ENCODE assay signal across 13 cellular contexts in genomic region chr4:149291463-149291862, GRCh38.
A peak's percentile ranks its signal among the peaks of the same experiment; 100 is the strongest.
DNase-seq lines count a peak whose midpoint lies in the region; ATAC-seq and TF ChIP-seq lines count a peak whose summit lies in the region.
"Had no signal": no experiment of that assay in that cellular context is flagged by ENCODE, and none has a peak within 500 bp of the region (broad histone marks: within the 10 kb centered on the region; RNA-seq: fewer than 3 reads in every experiment).

No MANE protein-coding gene starts in this region.

- no peak overlapping the region for H2BK15ac ChIP-seq in neuronal stem cell (ENCODE audit: low read length)

- no peak overlapping the region for H2BK120ac ChIP-seq in neuronal stem cell (ENCODE audit: low read depth, low read length)

- H3K27me3 ChIP-seq in adipocyte (replicated peaks; ENCODE audit: control insufficient read depth, insufficient read depth, low read length) (no peaks in the 10 kb centered on the region), neuronal stem cell (ENCODE audit: control insufficient read depth in 3 of 3, insufficient read depth in 3 of 3, low read depth in 1 of 3, low read length in 3 of 3) (no peaks in the 10 kb centered on the region)
- H3K27me3 ChIP-seq: stomach had no signal

- H3K27me3 Mint-ChIP-seq in nephron (ENCODE audit: low read depth), result no peaks in the 10 kb centered on the region
- H3K27me3 Mint-ChIP-seq: naive thymus-derived CD4-positive, alpha-beta T cell had no signal

- no peak overlapping the region for H3K4me3 ChIP-seq in adipocyte (ENCODE audit: low read length)
- no peak overlapping the region for H3K4me3 ChIP-seq in fibroblast of mammary gland (ENCODE audit: control insufficient read depth, low read depth, low read length)
- H3K4me3 ChIP-seq in neuronal stem cell (ENCODE audit: low read length in 2 of 2), result no peak overlapping the region
- H3K4me3 ChIP-seq: stomach had no signal

- H3K36me3 ChIP-seq in adipocyte (ENCODE audit: control insufficient read depth, insufficient read depth, low read length, severe bottlenecking), result no peaks in the 10 kb centered on the region
- H3K36me3 ChIP-seq in neuronal stem cell (replicated peaks in 1 of 2; ENCODE audit: control insufficient read depth in 2 of 2, insufficient read depth in 2 of 2, low read length in 2 of 2), result no peaks in the 10 kb centered on the region
- H3K36me3 ChIP-seq: stomach had no signal

- H3K27ac Mint-ChIP-seq in nephron, result peak overlapping the region in 2 of 3 experiments; percentile 15 to 77
- H3K27ac Mint-ChIP-seq: naive thymus-derived CD4-positive, alpha-beta T cell had no signal

- no peak for TF ChIP-seq CTCF in fibroblast of mammary gland (conservative IDR thresholded peaks at IDR 0.05; ENCODE audit: control insufficient read depth, insufficient read depth, low read depth, low read length)
- no peak for TF ChIP-seq CTCF in nephron (IDR thresholded peaks at IDR 0.05; ENCODE audit: unreplicated experiment in 3 of 3)

- no peak for ATAC-seq in activated CD4-positive, CD25-positive, alpha-beta regulatory T cell treated with anti-CD3 and anti-CD28 coated beads, Interleukin-2, amount 50 U/mL, for 24 hours
- ATAC-seq: naive thymus-derived CD4-positive, alpha-beta T cell had no signal

- H3K9ac ChIP-seq in adipocyte (ENCODE audit: low read length), result no peak overlapping the region
- H3K9ac ChIP-seq in neuronal stem cell (ENCODE audit: low read depth, low read length, poor library complexity), result no peak overlapping the region

- H2BK5ac ChIP-seq in neuronal stem cell (ENCODE audit: low read length), result no peak overlapping the region

- H4K8ac ChIP-seq in neuronal stem cell (ENCODE audit: low read depth, low read length), result no peak overlapping the region

- H4K91ac ChIP-seq in neuronal stem cell (ENCODE audit: low read depth, low read length, poor library complexity), result no peak overlapping the region

- H3K9me3 ChIP-seq in adipocyte (ENCODE audit: control insufficient read depth, low read length), result peaks cover 3% of the 10 kb centered on the region
- no peaks in the 10 kb centered on the region for H3K9me3 ChIP-seq in neuronal stem cell (replicated peaks in 1 of 2; ENCODE audit: control insufficient read depth in 2 of 2, insufficient read depth in 1 of 2, low read depth in 1 of 2, low read length in 2 of 2)
- H3K9me3 ChIP-seq: stomach had no signal

- H3K14ac ChIP-seq in neuronal stem cell (ENCODE audit: low read length), result no peak overlapping the region

- no peak overlapping the region for H3K27ac ChIP-seq in neuronal stem cell (replicated peaks; ENCODE audit: low read length)
- H3K27ac ChIP-seq: stomach had no signal

- no peak overlapping the region for H3K4me2 ChIP-seq in neuronal stem cell (ENCODE audit: insufficient read depth, low read length, poor library complexity, severe bottlenecking)

- no peak overlapping the region for H3K4me3 Mint-ChIP-seq in nephron
- H3K4me3 Mint-ChIP-seq: naive thymus-derived CD4-positive, alpha-beta T cell had no signal

- peak; percentile 76 for DNase-seq in G401 (ENCODE audit: low spot score)
- peak; percentile 60 for DNase-seq in adipocyte (ENCODE audit: low read depth)
- DNase-seq in fibroblast of mammary gland (ENCODE audit: low read depth), result peak; percentile 69
- DNase-seq in neuronal stem cell (ENCODE audit: low spot score), result no peak
- no peak for DNase-seq in NOMO-1 (lab: John Stamatoyannopoulos, UW; ENCODE audit: unreplicated experiment in 2 of 2)
- DNase-seq in NCI-H69 (lab: John Stamatoyannopoulos, UW), result no peak
- DNase-seq: foreskin melanocyte; islet precursor cell; naive thymus-derived CD4-positive, alpha-beta T cell; NCI-H2081; stomach had no signal

- peaks cover 45% of the 10 kb centered on the region for H3K4me1 Mint-ChIP-seq in nephron
- H3K4me1 Mint-ChIP-seq: naive thymus-derived CD4-positive, alpha-beta T cell had no signal

- no peaks in the 10 kb centered on the region for H3K36me3 Mint-ChIP-seq in nephron (ENCODE audit: low read depth)
- H3K36me3 Mint-ChIP-seq: naive thymus-derived CD4-positive, alpha-beta T cell had no signal

- H3K4me1 ChIP-seq in adipocyte (ENCODE audit: control insufficient read depth, insufficient read depth, low read length) (peaks cover 8% of the 10 kb centered on the region), neuronal stem cell (ENCODE audit: control insufficient read depth in 2 of 2, insufficient read depth in 1 of 2, low read depth in 1 of 2, low read length in 2 of 2) (no peaks in the 10 kb centered on the region)

- H3K23ac ChIP-seq in neuronal stem cell (ENCODE audit: low read depth, low read length, poor library complexity), result no peak overlapping the region

- no peaks in the 10 kb centered on the region for H3K79me1 ChIP-seq in neuronal stem cell (ENCODE audit: low read depth, low read length)

- H2AK5ac ChIP-seq in neuronal stem cell (ENCODE audit: low read depth, low read length), result no peak overlapping the region

- no peak overlapping the region for H3K18ac ChIP-seq in neuronal stem cell (ENCODE audit: low read length)

- H2AFZ ChIP-seq in neuronal stem cell (ENCODE audit: low read length), result no peak overlapping the region

- H2BK12ac ChIP-seq in neuronal stem cell (ENCODE audit: low read length), result no peak overlapping the region

- in situ Hi-C loops in G401 (cut with HindIII; ENCODE audit: low sequenced_read_pairs), result no loop called here

- WGBS in neuronal stem cell (ENCODE audit: extremely low coverage in 2 of 2, insufficient read length in 2 of 2, insufficient replicate concordance in 1 of 2), 2 donors, result no CpG with 5 or more reads among the region's 1 CpG

- no peak overlapping the region for H3K4ac ChIP-seq in neuronal stem cell (ENCODE audit: low read length)

- peaks cover 8% of the 10 kb centered on the region for H3K9me3 Mint-ChIP-seq in nephron

Comparison
In these comparisons a context has a peak if more than half of its experiments do, and no peak if none do; other contexts are left out.
1. DNase-seq: peak in G401 (single experiment), adipocyte (single experiment) and fibroblast of mammary gland (single experiment); none in neuronal stem cell (single experiment), NOMO-1 (0 of 2) and NCI-H69 (single experiment).